In genomic region chr1:230834292-230834691, GRCh38 we compare ENCODE assay signal across 18 cellular contexts.
"Had no signal": no experiment of that assay in that cellular context is flagged by ENCODE, and none has a peak within 500 bp of the region (broad histone marks: within the 10 kb centered on the region; RNA-seq: fewer than 3 reads in every experiment).

No MANE protein-coding gene starts in this region.

- H3K9me3 Mint-ChIP-seq: central memory CD8-positive, alpha-beta T cell had no signal

- H3K4me1 ChIP-seq: SJSA1 had no signal

- H3K4me3 ChIP-seq: esophagus squamous epithelium, SJSA1, tibial nerve had no signal

- H3K4me3 Mint-ChIP-seq: central memory CD8-positive, alpha-beta T cell; naive B cell; neural crest cell had no signal

- H3K9me3 ChIP-seq: esophagus squamous epithelium, SJSA1, tibial nerve had no signal

- DNase-seq: activated CD4-positive, alpha-beta T cell treated with anti-CD3 and anti-CD28 coated beads for 1 hour; activated naive CD4-positive, alpha-beta T cell treated with Interleukin-2 at 50 U/mL for 16 hours; anterior cingulate cortex; brain microvascular endothelial cell; effector CD8-positive, alpha-beta T cell; esophagus squamous epithelium; hypothalamus; naive B cell; stimulated activated naive CD8-positive, alpha-beta T cell treated with anti-CD3 and anti-CD28 coated beads, Interleukin-15, Interleukin-2, amounts not matched to agents 100 U/mL and 50 U/mL, for 24 hours; SW 1271; T-helper 2 cell; WERI-Rb-1 had no signal

- H3K27ac Mint-ChIP-seq: naive B cell, progenitor cell of endocrine pancreas had no signal

- H3K27me3 Mint-ChIP-seq: progenitor cell of endocrine pancreas had no signal

- H3K27me3 ChIP-seq: brain microvascular endothelial cell, esophagus squamous epithelium, SJSA1, tibial nerve had no signal

- H3K27ac ChIP-seq: brain microvascular endothelial cell, esophagus squamous epithelium, SJSA1, WERI-Rb-1 had no signal

- H3K4me1 Mint-ChIP-seq: central memory CD8-positive, alpha-beta T cell; naive B cell had no signal

- ATAC-seq: left lobe of liver; stimulated activated naive CD8-positive, alpha-beta T cell treated with anti-CD3 and anti-CD28 coated beads, Interleukin-15, Interleukin-2, amounts not matched to agents 100 U/mL and 50 U/mL, for 24 hours had no signal
